In genomic region chr3:71225285-71225684, GRCh38 we compare ENCODE assay signal across 13 cellular contexts.
A peak's percentile ranks its signal among the peaks of the same experiment; 100 is the strongest.
DNase-seq lines count a peak whose midpoint lies in the region; ATAC-seq and TF ChIP-seq lines count a peak whose summit lies in the region.
"Had no signal": no experiment of that assay in that cellular context is flagged by ENCODE, and none has a peak within 500 bp of the region (broad histone marks: within the 10 kb centered on the region; RNA-seq: fewer than 3 reads in every experiment).

No MANE protein-coding gene starts in this region.

- no peak for TF ChIP-seq CTCF in activated CD8-positive, alpha-beta T cell treated with anti-CD3 and anti-CD28 coated beads for 36 hours (IDR thresholded peaks at IDR 0.05)
- TF ChIP-seq CTCF in hepatocyte (IDR thresholded peaks at IDR 0.05; ENCODE audit: poor library complexity) (no peak), stomach (IDR thresholded peaks at IDR 0.05) (no peak), dorsolateral prefrontal cortex (IDR thresholded peaks at IDR 0.05 in 54 of 56, conservative IDR thresholded peaks at IDR 0.05 in 2 of 56; ENCODE audit: low read depth in 1 of 56, partially characterized antibody in 56 of 56) (no peak)

- no peak for DNase-seq in activated T-cell treated with anti-CD3 and anti-CD28 coated beads, Interleukin-2, amount 50 U/mL, for 24 hours
- no peak for DNase-seq in activated T-cell treated with anti-CD3 and anti-CD28 coated beads, Interleukin-2, amount 50 U/mL, for 1 hour
- no peak for DNase-seq in activated CD8-positive, alpha-beta T cell treated with anti-CD3 and anti-CD28 coated beads for 36 hours
- DNase-seq in hepatocyte (ENCODE audit: low spot score) (no peak), stomach (no peak), dorsolateral prefrontal cortex (no peak), DMS53 (lab: John Stamatoyannopoulos, UW) (no peak), COLO668 (lab: John Stamatoyannopoulos, UW; ENCODE audit: unreplicated experiment) (no peak)
- DNase-seq: Kasumi-1, NCI-H1694 treated with DMSO at 0.1 percent for 48 hours, NCI-H526 treated with DMSO at 0.1 percent for 48 hours, upper lobe of right lung had no signal

- CTCF ChIA-PET in activated CD8-positive, alpha-beta T cell treated with anti-CD3 and anti-CD28 coated beads for 36 hours (lab: Charles Lee) = interaction anchor here (0.9 to 3.3 kb wide), 10 partner anchors 10 to 361 kb away, joined by 3 to 14 read pairs (median 3); no protein-coding TSS in a partner anchor

- intact Hi-C loops in activated CD8-positive, alpha-beta T cell treated with anti-CD3 and anti-CD28 coated beads for 36 hours (cut with micrococcal nuclease) = loop anchor here (5.0 to 10.0 kb wide), 3 partner anchors 138 to 270 kb away; no protein-coding TSS in a partner anchor
- intact Hi-C loops in stomach (cut with DNase I; ENCODE audit: low total_unique reads) (no loop called here), dorsolateral prefrontal cortex (cut with DNase I) (no loop called here)

- H3K9me3 Mint-ChIP-seq in activated T-cell treated with anti-CD3 and anti-CD28 coated beads, Interleukin-2, amount 50 U/mL, for 24 hours = peaks cover 4% of the 10 kb centered on the region
- peaks cover 4% of the 10 kb centered on the region for H3K9me3 Mint-ChIP-seq in activated CD8-positive, alpha-beta T cell treated with anti-CD3 and anti-CD28 coated beads for 36 hours

- H3K4me3 ChIP-seq in hepatocyte = no peak overlapping the region
- H3K4me3 ChIP-seq in stomach = peak overlapping the region in 1 of 4 donors; percentile 2
- peak overlapping the region in 2 of 59 donors; percentile 4 to 14 for H3K4me3 ChIP-seq in dorsolateral prefrontal cortex
- H3K4me3 ChIP-seq: upper lobe of right lung had no signal

- peak overlapping the region; percentile 6 for H3K4me2 ChIP-seq in hepatocyte

- TF ChIP-seq EP300 in stomach (IDR thresholded peaks at IDR 0.05) = no peak

- H3K9me3 ChIP-seq in hepatocyte (ENCODE audit: low read depth) = no peaks in the 10 kb centered on the region
- no peaks in the 10 kb centered on the region for H3K9me3 ChIP-seq in stomach
- H3K9me3 ChIP-seq: upper lobe of right lung had no signal

- no peaks in the 10 kb centered on the region for H3K27me3 Mint-ChIP-seq in activated T-cell treated with anti-CD3 and anti-CD28 coated beads, Interleukin-2, amount 50 U/mL, for 24 hours
- no peaks in the 10 kb centered on the region for H3K27me3 Mint-ChIP-seq in activated CD8-positive, alpha-beta T cell treated with anti-CD3 and anti-CD28 coated beads for 36 hours

- H4K20me1 ChIP-seq in hepatocyte (ENCODE audit: insufficient read depth, poor library complexity, severe bottlenecking) = no peaks in the 10 kb centered on the region

- H3K4me1 ChIP-seq in hepatocyte (ENCODE audit: insufficient read depth) = no peaks in the 10 kb centered on the region
- H3K4me1 ChIP-seq in stomach = peaks cover 0 to 49% (median 16%) of the 10 kb centered on the region in 4 donors
- H3K4me1 ChIP-seq: upper lobe of right lung had no signal

- H3K9me2 ChIP-seq in hepatocyte (replicated peaks; ENCODE audit: insufficient read depth) = no peaks in the 10 kb centered on the region

- POLR2A ChIA-PET in activated CD8-positive, alpha-beta T cell treated with anti-CD3 and anti-CD28 coated beads for 36 hours (lab: Charles Lee) = interaction anchor here (0.7 to 4.9 kb wide), 18 partner anchors 10 to 358 kb away, joined by 3 to 25 read pairs (median 4); partner anchors contain the start of gene FOXP1

- H3K27ac ChIP-seq in hepatocyte = peak overlapping the region; percentile 0
- H3K27ac ChIP-seq in stomach = peak overlapping the region in 4 of 5 donors; percentile 56 to 74 (median 66)
- no peak overlapping the region for H3K27ac ChIP-seq in dorsolateral prefrontal cortex
- H3K27ac ChIP-seq: epithelial cell of prostate, upper lobe of right lung had no signal

- no peak overlapping the region for H2AFZ ChIP-seq in hepatocyte

- H3K36me3 Mint-ChIP-seq in activated T-cell treated with anti-CD3 and anti-CD28 coated beads, Interleukin-2, amount 50 U/mL, for 24 hours (ENCODE audit: low read depth) = peaks cover 40% of the 10 kb centered on the region
- peaks cover 27% of the 10 kb centered on the region for H3K36me3 Mint-ChIP-seq in activated CD8-positive, alpha-beta T cell treated with anti-CD3 and anti-CD28 coated beads for 36 hours (ENCODE audit: low read depth)

- H3K27ac Mint-ChIP-seq in activated T-cell treated with anti-CD3 and anti-CD28 coated beads, Interleukin-2, amount 50 U/mL, for 24 hours = peak overlapping the region; percentile 98
- H3K27ac Mint-ChIP-seq in activated CD8-positive, alpha-beta T cell treated with anti-CD3 and anti-CD28 coated beads for 36 hours = peak overlapping the region; percentile 96

- H3K4me1 Mint-ChIP-seq in activated T-cell treated with anti-CD3 and anti-CD28 coated beads, Interleukin-2, amount 50 U/mL, for 24 hours (ENCODE audit: low read depth) = peaks cover 86% of the 10 kb centered on the region
- H3K4me1 Mint-ChIP-seq in activated CD8-positive, alpha-beta T cell treated with anti-CD3 and anti-CD28 coated beads for 36 hours (ENCODE audit: low read depth) = peaks cover 81% of the 10 kb centered on the region

- peak overlapping the region; percentile 77 for H3K4me3 Mint-ChIP-seq in activated T-cell treated with anti-CD3 and anti-CD28 coated beads, Interleukin-2, amount 50 U/mL, for 24 hours
- peak overlapping the region; percentile 76 for H3K4me3 Mint-ChIP-seq in activated CD8-positive, alpha-beta T cell treated with anti-CD3 and anti-CD28 coated beads for 36 hours

- no peak for ATAC-seq in activated CD8-positive, alpha-beta T cell treated with anti-CD3 and anti-CD28 coated beads for 36 hours

- H3K27me3 ChIP-seq in hepatocyte = no peaks in the 10 kb centered on the region
- H3K27me3 ChIP-seq in stomach = no peaks in the 10 kb centered on the region
- H3K27me3 ChIP-seq in dorsolateral prefrontal cortex = no peaks in the 10 kb centered on the region
- H3K27me3 ChIP-seq: upper lobe of right lung had no signal

- no peak for TF ChIP-seq POLR2A in stomach (IDR thresholded peaks at IDR 0.05)

- H3K79me2 ChIP-seq in hepatocyte = peaks cover 71% of the 10 kb centered on the region

- H3K36me3 ChIP-seq in hepatocyte (replicated peaks; ENCODE audit: insufficient read depth, low read depth) (no peaks in the 10 kb centered on the region), stomach (no peaks in the 10 kb centered on the region)
- H3K36me3 ChIP-seq: upper lobe of right lung had no signal

- 50% methylated on average over 5 of the region's 5 CpGs for WGBS in hepatocyte (ENCODE audit: low lambda C conversion rate, missing lambda C conversion rate)
- 46 to 53% (median 49%) methylated on average over 5 of the region's 5 CpGs for WGBS in stomach, 5 donors

Comparison
In these comparisons a context has a peak if more than half of its experiments do, and no peak if none do; other contexts are left out.
1. H3K27ac ChIP-seq: peak in hepatocyte (single experiment) and stomach (4 of 5); none in dorsolateral prefrontal cortex (0 of 59).